In the genomic region with DNA sequence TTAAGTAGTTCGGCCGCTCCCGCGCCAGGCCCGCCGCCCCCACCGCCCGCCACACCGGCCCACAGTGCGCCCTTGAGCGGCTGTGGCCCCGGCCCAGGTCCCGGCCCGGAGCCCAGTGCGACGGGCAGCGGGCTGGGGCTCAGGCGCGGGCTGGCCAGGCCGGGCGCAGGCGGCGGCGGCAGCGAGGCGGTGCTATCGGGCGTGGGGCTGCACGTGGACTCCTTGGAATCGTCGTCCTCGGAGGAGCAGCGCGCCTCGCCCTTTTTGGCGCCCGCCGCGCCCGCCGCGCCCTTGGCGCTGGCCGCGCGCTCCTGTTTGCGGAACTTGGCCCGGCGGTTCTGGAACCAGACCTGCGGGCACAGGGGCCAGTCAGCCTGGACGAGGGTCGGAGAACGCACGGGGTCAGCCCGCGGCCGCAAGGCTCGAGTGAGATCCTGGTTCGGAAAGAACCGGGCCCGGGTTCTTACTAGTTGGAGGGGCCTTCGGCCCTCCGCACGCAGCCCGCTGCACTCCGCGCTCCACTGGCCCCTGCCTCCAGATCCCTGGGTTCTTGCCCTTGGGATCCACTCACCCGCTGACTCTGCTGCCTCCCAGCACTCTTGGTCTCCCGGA, we compare ENCODE assay signal across 8 cellular contexts. TPM values are rescaled to one million over a fixed set of nuclear protein-coding genes. Genes with fewer than 3 reads are reported as not detected.
DNase-seq lines count a peak whose midpoint lies in the region; FAIRE-seq and TF ChIP-seq lines count a peak whose summit lies in the region.

No MANE protein-coding gene starts in this region.

- peak overlapping the region; percentile 75 for H3K4me3 Mint-ChIP-seq in T-helper 1 cell treated with Interleukin-12 subunit alpha and Interleukin-12 subunit beta and Interleukin-4 antibody, amounts not matched to agents 30 μg/mL and 1 μg/mL, for 36 hours
- H3K4me3 Mint-ChIP-seq in activated naive CD8-positive, alpha-beta T cell: peak overlapping the region; percentile 82

- DNase-seq in T-helper 1 cell (no peak), spleen (peak; percentile 85), GM12891 (ENCODE audit: insufficient read length, low spot score) (no peak), GM19239 (ENCODE audit: insufficient read length, low spot score) (no peak), 8988T (no peak)

- peaks cover 45% of the 10 kb centered on the region for H3K27me3 Mint-ChIP-seq in T-helper 1 cell treated with Interleukin-12 subunit alpha and Interleukin-12 subunit beta and Interleukin-4 antibody, amounts not matched to agents 30 μg/mL and 1 μg/mL, for 36 hours (ENCODE audit: low read depth)
- peaks cover 32% of the 10 kb centered on the region for H3K27me3 Mint-ChIP-seq in activated naive CD8-positive, alpha-beta T cell

- peaks cover 4% of the 10 kb centered on the region for H3K4me1 ChIP-seq in iPS-15b (ENCODE audit: control insufficient read depth, insufficient read depth, low read length)
- peaks cover 21 to 63% (median 47%) of the 10 kb centered on the region in 6 donors for H3K4me1 ChIP-seq in spleen

- intact Hi-C loops in spleen (cut with DNase I; ENCODE audit: low total_unique reads): no loop called here

- H3K4me1 Mint-ChIP-seq in T-helper 1 cell treated with Interleukin-12 subunit alpha and Interleukin-12 subunit beta and Interleukin-4 antibody, amounts not matched to agents 30 μg/mL and 1 μg/mL, for 36 hours (ENCODE audit: low read depth): peaks cover 14% of the 10 kb centered on the region
- peaks cover 33% of the 10 kb centered on the region for H3K4me1 Mint-ChIP-seq in activated naive CD8-positive, alpha-beta T cell (ENCODE audit: low read depth)

- no peaks in the 10 kb centered on the region for H3K9me3 Mint-ChIP-seq in T-helper 1 cell treated with Interleukin-12 subunit alpha and Interleukin-12 subunit beta and Interleukin-4 antibody, amounts not matched to agents 30 μg/mL and 1 μg/mL, for 36 hours
- H3K9me3 Mint-ChIP-seq in activated naive CD8-positive, alpha-beta T cell (ENCODE audit: low read depth): no peaks in the 10 kb centered on the region

- H3K36me3 ChIP-seq in iPS-15b (ENCODE audit: control insufficient read depth, insufficient read depth, low read length) (peaks cover 15% of the 10 kb centered on the region), spleen (peaks cover 0 to 39% (median 34%) of the 10 kb centered on the region in 6 donors)

- H3K27ac ChIP-seq in spleen: peak overlapping the region in 1 of 8 donors; percentile 26

- no peak overlapping the region for H3K9ac ChIP-seq in iPS-15b (ENCODE audit: low read depth, low read length)

- peaks cover 17% of the 10 kb centered on the region for H3K36me3 Mint-ChIP-seq in T-helper 1 cell treated with Interleukin-12 subunit alpha and Interleukin-12 subunit beta and Interleukin-4 antibody, amounts not matched to agents 30 μg/mL and 1 μg/mL, for 36 hours (ENCODE audit: low read depth)
- H3K36me3 Mint-ChIP-seq in activated naive CD8-positive, alpha-beta T cell: peaks cover 2% of the 10 kb centered on the region

- H3K9me3 ChIP-seq in iPS-15b (ENCODE audit: control insufficient read depth, insufficient read depth, low read length): no peaks in the 10 kb centered on the region
- peaks cover 0 to 7% (median 0%) of the 10 kb centered on the region in 8 donors for H3K9me3 ChIP-seq in spleen

- 2 to 4% (median 2%) methylated on average over 27 to 69 of the region's 69 CpGs for WGBS in spleen, 5 donors

- TF ChIP-seq CTCF in spleen (IDR thresholded peaks at IDR 0.05 in 8 of 11, conservative IDR thresholded peaks at IDR 0.05 in 3 of 11): no peak

- peak overlapping the region; percentile 65 for H3K4me3 ChIP-seq in iPS-15b (ENCODE audit: low read depth, low read length)
- peak overlapping the region in 7 of 8 donors; percentile 13 to 64 (median 30) for H3K4me3 ChIP-seq in spleen

- no peak for FAIRE-seq in GM12891 (lab: Jason Lieb, UNC)
- no peak for FAIRE-seq in GM19239 (lab: Jason Lieb, UNC)

- H3K27me3 ChIP-seq in iPS-15b (ENCODE audit: control insufficient read depth, insufficient read depth, low read length): peaks cover 56% of the 10 kb centered on the region
- peaks cover 9 to 66% (median 60%) of the 10 kb centered on the region in 7 donors for H3K27me3 ChIP-seq in spleen (replicated peaks in 1 of 7)

- H3K27ac Mint-ChIP-seq in T-helper 1 cell treated with Interleukin-12 subunit alpha and Interleukin-12 subunit beta and Interleukin-4 antibody, amounts not matched to agents 30 μg/mL and 1 μg/mL, for 36 hours: no peak overlapping the region
- no peak overlapping the region for H3K27ac Mint-ChIP-seq in activated naive CD8-positive, alpha-beta T cell

- TF ChIP-seq POLR2A in spleen (IDR thresholded peaks at IDR 0.05) (no peak), GM12891 (IDR thresholded peaks at IDR 0.05; ENCODE audit: low read depth, low read length) (no peak)

TF ChIP-seq in GM12891, 5 proteins besides CTCF, POLR2A, EP300 and RAD21:
- TF ChIP-seq PAX5 (IDR thresholded peaks at IDR 0.05; ENCODE audit: insufficient read depth, low read length, severe bottlenecking) (no peak), SPI1 (IDR thresholded peaks at IDR 0.05; ENCODE audit: low read depth, low read length) (no peak), POLR2AphosphoS5 (IDR thresholded peaks at IDR 0.05; ENCODE audit: low read depth, low read length) (no peak), TAF1 (IDR thresholded peaks at IDR 0.05; ENCODE audit: low read depth, low read length) (no peak), POU2F2 (IDR thresholded peaks at IDR 0.05; ENCODE audit: low read depth, low read length) (no peak)

RNA-seq across cellular contexts. Expression of a gene that starts 4.0 kb away (rescaled TPM):
- not detected for total RNA-seq in spleen
- polyA plus RNA-seq in spleen: under 1 TPM in 1 of 3 donors, not detected in 2; 0.33 TPM
- not detected for polyA plus RNA-seq in GM12891 (2012; ENCODE audit: low read depth, missing spikeins)

RNA-seq across cellular contexts. Expression of a gene that starts 15.4 kb away (rescaled TPM):
- 100 to 1,000 TPM in 6 of 7 donors, 10 to 100 TPM in 1; 93.4 to 177 (median 141) TPM for total RNA-seq in spleen
- 100 to 1,000 TPM in 1 of 3 donors, 10 to 100 TPM in 2; 28.2 to 104 (median 52.6) TPM for polyA plus RNA-seq in spleen
- 59.5 TPM for polyA plus RNA-seq in GM12891 (2012; ENCODE audit: low read depth, missing spikeins)

RNA-seq across cellular contexts. Expression of a gene that starts 23.4 kb away (rescaled TPM):
- 10 to 100 TPM; 18.9 to 62.3 (median 23.1) TPM for total RNA-seq in spleen
- 10 to 100 TPM; 16.1 to 26.6 (median 20.7) TPM for polyA plus RNA-seq in spleen
- 0.98 TPM for polyA plus RNA-seq in GM12891 (2012; ENCODE audit: low read depth, missing spikeins)

RNA-seq across cellular contexts. Expression of a gene that starts 48.0 kb away (rescaled TPM):
- total RNA-seq in spleen: not detected
- under 1 TPM in 1 of 3 donors, not detected in 2; 0.10 TPM for polyA plus RNA-seq in spleen
- not detected for polyA plus RNA-seq in GM12891 (2012; ENCODE audit: low read depth, missing spikeins)
